ENCODE assay signal across 1 cellular context in the genomic region with DNA sequence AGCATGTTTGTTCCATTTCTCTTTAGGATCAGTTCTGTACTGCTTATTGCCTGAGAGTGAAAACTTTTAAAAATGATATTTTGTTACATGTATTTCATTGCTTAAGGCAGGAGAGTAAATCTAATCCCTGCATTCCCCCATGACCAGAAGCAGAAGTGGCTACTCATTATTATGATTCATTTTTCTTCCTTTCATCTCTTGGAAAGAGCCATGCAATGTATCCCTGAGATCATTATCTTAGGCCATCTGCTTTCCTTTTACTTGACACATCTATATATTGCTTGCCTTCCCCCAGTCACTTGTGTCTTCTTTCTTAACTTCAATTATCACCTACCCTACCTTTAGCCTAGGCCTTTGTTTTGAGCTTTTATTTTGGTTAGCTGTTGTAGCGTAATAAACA.
A peak's percentile ranks its signal among the peaks of the same experiment; 100 is the strongest.
TF ChIP-seq lines count a peak whose summit lies in the region.

No MANE protein-coding gene starts in this region.

TF ChIP-seq in SK-N-SH treated with all-trans-retinoic acid at 6 μM for 48 hours, 23 proteins besides CTCF, POLR2A, EP300 and RAD21 (continued from another document):
- TF ChIP-seq, protein P1, sequence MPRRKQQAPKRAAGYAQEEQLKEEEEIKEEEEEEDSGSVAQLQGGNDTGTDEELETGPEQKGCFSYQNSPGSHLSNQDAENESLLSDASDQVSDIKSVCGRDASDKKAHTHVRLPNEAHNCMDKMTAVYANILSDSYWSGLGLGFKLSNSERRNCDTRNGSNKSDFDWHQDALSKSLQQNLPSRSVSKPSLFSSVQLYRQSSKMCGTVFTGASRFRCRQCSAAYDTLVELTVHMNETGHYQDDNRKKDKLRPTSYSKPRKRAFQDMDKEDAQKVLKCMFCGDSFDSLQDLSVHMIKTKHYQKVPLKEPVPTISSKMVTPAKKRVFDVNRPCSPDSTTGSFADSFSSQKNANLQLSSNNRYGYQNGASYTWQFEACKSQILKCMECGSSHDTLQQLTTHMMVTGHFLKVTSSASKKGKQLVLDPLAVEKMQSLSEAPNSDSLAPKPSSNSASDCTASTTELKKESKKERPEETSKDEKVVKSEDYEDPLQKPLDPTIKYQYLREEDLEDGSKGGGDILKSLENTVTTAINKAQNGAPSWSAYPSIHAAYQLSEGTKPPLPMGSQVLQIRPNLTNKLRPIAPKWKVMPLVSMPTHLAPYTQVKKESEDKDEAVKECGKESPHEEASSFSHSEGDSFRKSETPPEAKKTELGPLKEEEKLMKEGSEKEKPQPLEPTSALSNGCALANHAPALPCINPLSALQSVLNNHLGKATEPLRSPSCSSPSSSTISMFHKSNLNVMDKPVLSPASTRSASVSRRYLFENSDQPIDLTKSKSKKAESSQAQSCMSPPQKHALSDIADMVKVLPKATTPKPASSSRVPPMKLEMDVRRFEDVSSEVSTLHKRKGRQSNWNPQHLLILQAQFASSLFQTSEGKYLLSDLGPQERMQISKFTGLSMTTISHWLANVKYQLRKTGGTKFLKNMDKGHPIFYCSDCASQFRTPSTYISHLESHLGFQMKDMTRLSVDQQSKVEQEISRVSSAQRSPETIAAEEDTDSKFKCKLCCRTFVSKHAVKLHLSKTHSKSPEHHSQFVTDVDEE (CRISPR knock-in tag; IDR thresholded peaks at IDR 0.05): no peak
- TF ChIP-seq ARNTL (CRISPR knock-in tag; IDR thresholded peaks at IDR 0.05; ENCODE audit: borderline replicate concordance, low read depth) (no peak), ZNF70 (CRISPR knock-in tag; IDR thresholded peaks at IDR 0.05) (no peak), ESRRG (CRISPR knock-in tag; IDR thresholded peaks at IDR 0.05) (no peak), ZFP3 (CRISPR knock-in tag; IDR thresholded peaks at IDR 0.05) (no peak), PPARA (CRISPR knock-in tag; IDR thresholded peaks at IDR 0.05; ENCODE audit: borderline replicate concordance) (no peak), RARB (CRISPR knock-in tag; IDR thresholded peaks at IDR 0.05) (peak; percentile 98), SNAI2 (CRISPR knock-in tag; IDR thresholded peaks at IDR 0.05) (no peak), GLIS3 (CRISPR knock-in tag; IDR thresholded peaks at IDR 0.05) (no peak), BACH2 (CRISPR knock-in tag; IDR thresholded peaks at IDR 0.05; ENCODE audit: borderline replicate concordance) (no peak), TCF4 (CRISPR knock-in tag; IDR thresholded peaks at IDR 0.05; ENCODE audit: borderline replicate concordance) (no peak; the same call in none of the 2 replicates), ISL1 (CRISPR knock-in tag; IDR thresholded peaks at IDR 0.05) (no peak), ZNF565 (CRISPR knock-in tag; conservative IDR thresholded peaks at IDR 0.05; ENCODE audit: low read depth) (no peak), ZFP30 (CRISPR knock-in tag; IDR thresholded peaks at IDR 0.05) (no peak), CSDC2 (CRISPR knock-in tag; IDR thresholded peaks at IDR 0.05) (no peak), TOX (CRISPR knock-in tag; IDR thresholded peaks at IDR 0.05; ENCODE audit: borderline replicate concordance) (peak; percentile 99)
- TF ChIP-seq, protein P2, sequence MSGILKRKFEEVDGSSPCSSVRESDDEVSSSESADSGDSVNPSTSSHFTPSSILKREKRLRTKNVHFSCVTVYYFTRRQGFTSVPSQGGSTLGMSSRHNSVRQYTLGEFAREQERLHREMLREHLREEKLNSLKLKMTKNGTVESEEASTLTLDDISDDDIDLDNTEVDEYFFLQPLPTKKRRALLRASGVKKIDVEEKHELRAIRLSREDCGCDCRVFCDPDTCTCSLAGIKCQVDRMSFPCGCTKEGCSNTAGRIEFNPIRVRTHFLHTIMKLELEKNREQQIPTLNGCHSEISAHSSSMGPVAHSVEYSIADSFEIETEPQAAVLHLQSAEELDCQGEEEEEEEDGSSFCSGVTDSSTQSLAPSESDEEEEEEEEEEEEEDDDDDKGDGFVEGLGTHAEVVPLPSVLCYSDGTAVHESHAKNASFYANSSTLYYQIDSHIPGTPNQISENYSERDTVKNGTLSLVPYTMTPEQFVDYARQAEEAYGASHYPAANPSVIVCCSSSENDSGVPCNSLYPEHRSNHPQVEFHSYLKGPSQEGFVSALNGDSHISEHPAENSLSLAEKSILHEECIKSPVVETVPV (CRISPR knock-in tag; IDR thresholded peaks at IDR 0.05): no peak
- TF ChIP-seq, protein P3, sequence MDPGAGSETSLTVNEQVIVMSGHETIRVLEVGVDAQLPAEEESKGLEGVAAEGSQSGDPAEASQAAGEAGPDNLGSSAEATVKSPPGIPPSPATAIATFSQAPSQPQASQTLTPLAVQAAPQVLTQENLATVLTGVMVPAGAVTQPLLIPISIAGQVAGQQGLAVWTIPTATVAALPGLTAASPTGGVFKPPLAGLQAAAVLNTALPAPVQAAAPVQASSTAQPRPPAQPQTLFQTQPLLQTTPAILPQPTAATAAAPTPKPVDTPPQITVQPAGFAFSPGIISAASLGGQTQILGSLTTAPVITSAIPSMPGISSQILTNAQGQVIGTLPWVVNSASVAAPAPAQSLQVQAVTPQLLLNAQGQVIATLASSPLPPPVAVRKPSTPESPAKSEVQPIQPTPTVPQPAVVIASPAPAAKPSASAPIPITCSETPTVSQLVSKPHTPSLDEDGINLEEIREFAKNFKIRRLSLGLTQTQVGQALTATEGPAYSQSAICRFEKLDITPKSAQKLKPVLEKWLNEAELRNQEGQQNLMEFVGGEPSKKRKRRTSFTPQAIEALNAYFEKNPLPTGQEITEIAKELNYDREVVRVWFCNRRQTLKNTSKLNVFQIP (CRISPR knock-in tag; IDR thresholded peaks at IDR 0.05; ENCODE audit: borderline replicate concordance, low read depth): peak; percentile 95; the same call in 1 of the 2 replicates
- TF ChIP-seq, protein P4, sequence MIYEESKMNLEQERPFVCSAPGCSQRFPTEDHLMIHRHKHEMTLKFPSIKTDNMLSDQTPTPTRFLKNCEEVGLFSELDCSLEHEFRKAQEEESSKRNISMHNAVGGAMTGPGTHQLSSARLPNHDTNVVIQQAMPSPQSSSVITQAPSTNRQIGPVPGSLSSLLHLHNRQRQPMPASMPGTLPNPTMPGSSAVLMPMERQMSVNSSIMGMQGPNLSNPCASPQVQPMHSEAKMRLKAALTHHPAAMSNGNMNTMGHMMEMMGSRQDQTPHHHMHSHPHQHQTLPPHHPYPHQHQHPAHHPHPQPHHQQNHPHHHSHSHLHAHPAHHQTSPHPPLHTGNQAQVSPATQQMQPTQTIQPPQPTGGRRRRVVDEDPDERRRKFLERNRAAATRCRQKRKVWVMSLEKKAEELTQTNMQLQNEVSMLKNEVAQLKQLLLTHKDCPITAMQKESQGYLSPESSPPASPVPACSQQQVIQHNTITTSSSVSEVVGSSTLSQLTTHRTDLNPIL (CRISPR knock-in tag; IDR thresholded peaks at IDR 0.05; ENCODE audit: low read depth): no peak
